ENCODE assay signal across 26 cellular contexts in genomic region chr1:224809613-224810012, GRCh38.
"Had no signal": no experiment of that assay in that cellular context is flagged by ENCODE, and none has a peak within 500 bp of the region (broad histone marks: within the 10 kb centered on the region; RNA-seq: fewer than 3 reads in every experiment).

No MANE protein-coding gene starts in this region.

- H3K27ac ChIP-seq: brain microvascular endothelial cell, cardiac muscle cell had no signal

- H3K27me3 ChIP-seq: brain microvascular endothelial cell, cardiac muscle cell had no signal

- H3K4me3 ChIP-seq: cardiac muscle cell had no signal

- DNase-seq: activated B cell treated with CpG ODN at 0.5 μM for 24 hours; activated CD4-positive, alpha-beta memory T cell treated with anti-CD3 and anti-CD28 coated beads, Interleukin-2, amount 10 ng/mL, durations not matched to agents 7 days and 5 days; activated CD4-positive, alpha-beta T cell treated with anti-CD3 and anti-CD28 coated beads for 1 hour; activated CD4-positive, alpha-beta T cell treated with anti-CD3 and anti-CD28 coated beads, Interleukin-2, amount 10 ng/mL, durations not matched to agents 7 days and 5 days; activated CD8-positive, alpha-beta memory T cell treated with anti-CD3 and anti-CD28 coated beads, Interleukin-2, amount 50 U/mL, for 4 hours; activated gamma-delta T cell treated with Interleukin-2 at 50 U/mL for 16 hours; activated naive CD4-positive, alpha-beta T cell treated with anti-CD3 and anti-CD28 coated beads, Interleukin-2, amount 10 ng/mL, durations not matched to agents 7 days and 5 days; activated naive CD8-positive, alpha-beta T cell treated with anti-CD3 and anti-CD28 coated beads for 36 hours; activated T-cell treated with anti-CD3 and anti-CD28 coated beads, Interleukin-2, amount 50 U/mL, for 72 hours; brain microvascular endothelial cell; Kasumi-1; KBM-7; NCI-H1417; NCI-H1930; NCI-H345; NCI-H510A; NCI-H526 treated with DMSO at 0.1 percent for 48 hours; NCI-H82; PC-3; SHP77; T-cell; T-helper 2 cell; T1000 had no signal

- ATAC-seq: activated T-cell treated with anti-CD3 and anti-CD28 coated beads, Interleukin-2, amount 50 U/mL, for 72 hours; PC-3; T-cell had no signal

- FAIRE-seq: RCC 7860, TTC549 had no signal

- H3K36me3 ChIP-seq: brain microvascular endothelial cell, cardiac muscle cell had no signal
